In the genomic region with DNA sequence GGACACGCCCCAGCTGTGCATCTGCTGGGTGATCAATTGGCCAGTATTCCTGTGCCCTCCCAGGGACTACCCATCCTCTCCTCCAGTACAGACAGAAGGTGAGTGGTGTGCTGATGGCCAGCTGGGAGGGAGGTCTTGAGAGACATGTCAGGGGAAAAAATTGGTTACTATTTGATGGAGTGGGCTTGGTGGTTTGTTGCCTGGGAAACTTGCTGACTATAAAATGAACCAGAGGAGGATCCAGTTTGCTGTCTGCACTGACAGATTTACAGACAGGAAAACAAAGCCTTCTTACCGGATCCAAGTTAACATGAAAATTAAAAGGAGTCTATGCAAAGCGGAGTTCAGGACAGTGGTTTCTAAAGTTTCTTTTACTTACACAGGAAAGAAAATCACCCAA, we compare ENCODE assay signal across 25 cellular contexts. TPM values are rescaled to one million over a fixed set of nuclear protein-coding genes. Genes with fewer than 3 reads are reported as not detected.
"Had no signal": no experiment of that assay in that cellular context is flagged by ENCODE, and none has a peak within 500 bp of the region (broad histone marks: within the 10 kb centered on the region; RNA-seq: fewer than 3 reads in every experiment).

No MANE protein-coding gene starts in this region.

- ATAC-seq: activated CD4-positive, alpha-beta T cell treated with anti-CD3 and anti-CD28 coated beads for 36 hours; left ventricle myocardium superior; naive thymus-derived CD8-positive, alpha-beta T cell; sciatic nerve; stimulated activated memory B cell treated with anti-CD40 and anti-IgM and Interleukin-4, amounts not matched to agents 10 μg/mL and 1 μg/mL and 100 μg/mL, for 72 hours; WTC11 had no signal

- H3K9me3 ChIP-seq: testis, upper lobe of left lung had no signal

- H3K4me1 ChIP-seq: upper lobe of left lung had no signal

- H3K4me3 Mint-ChIP-seq: activated CD4-positive, alpha-beta T cell treated with anti-CD3 and anti-CD28 coated beads for 36 hours; activated naive CD8-positive, alpha-beta T cell treated with anti-CD3 and anti-CD28 coated beads for 36 hours; activated T-cell treated with anti-CD3 and anti-CD28 coated beads, Interleukin-2, amount 50 U/mL, for 24 hours; mesothelial cell of epicardium; naive thymus-derived CD8-positive, alpha-beta T cell; stimulated activated memory B cell treated with anti-CD40 and anti-IgM and Interleukin-4, amounts not matched to agents 10 μg/mL and 1 μg/mL and 100 μg/mL, for 72 hours; T-helper 1 cell treated with Interleukin-12 subunit alpha and Interleukin-12 subunit beta and Interleukin-4 antibody, amounts not matched to agents 30 μg/mL and 1 μg/mL, for 36 hours; WTC11 had no signal

- H3K27ac Mint-ChIP-seq: activated CD4-positive, alpha-beta T cell treated with anti-CD3 and anti-CD28 coated beads for 36 hours; activated naive CD8-positive, alpha-beta T cell treated with anti-CD3 and anti-CD28 coated beads for 36 hours; activated T-cell treated with anti-CD3 and anti-CD28 coated beads, Interleukin-2, amount 50 U/mL, for 24 hours; activated T-helper 2 cell treated with anti-CD3 and anti-CD28 coated beads, Interferon-gamma antibody, Interleukin-2, Interleukin-4, amounts not matched to agents 10 μg/mL and 5 μg/mL and 100 μg/mL, durations not matched to agents 14 hours and 24 hours and 36 hours; mesothelial cell of epicardium; naive thymus-derived CD8-positive, alpha-beta T cell; stimulated activated memory B cell treated with anti-CD40 and anti-IgM and Interleukin-4, amounts not matched to agents 10 μg/mL and 1 μg/mL and 100 μg/mL, for 72 hours; T-helper 1 cell treated with Interleukin-12 subunit alpha and Interleukin-12 subunit beta and Interleukin-4 antibody, amounts not matched to agents 30 μg/mL and 1 μg/mL, for 36 hours; WTC11 had no signal

- H3K36me3 Mint-ChIP-seq: activated naive CD8-positive, alpha-beta T cell treated with anti-CD3 and anti-CD28 coated beads for 36 hours; naive thymus-derived CD8-positive, alpha-beta T cell; stimulated activated memory B cell treated with anti-CD40 and anti-IgM and Interleukin-4, amounts not matched to agents 10 μg/mL and 1 μg/mL and 100 μg/mL, for 72 hours had no signal

- H3K36me3 ChIP-seq: upper lobe of left lung had no signal

- H3K27me3 ChIP-seq: testis, upper lobe of left lung had no signal

- H3K27ac ChIP-seq: upper lobe of left lung had no signal

- H3K9me3 Mint-ChIP-seq: activated naive CD8-positive, alpha-beta T cell treated with anti-CD3 and anti-CD28 coated beads for 36 hours; activated T-cell treated with anti-CD3 and anti-CD28 coated beads, Interleukin-2, amount 50 U/mL, for 24 hours; activated T-helper 2 cell treated with anti-CD3 and anti-CD28 coated beads, Interferon-gamma antibody, Interleukin-2, Interleukin-4, amounts not matched to agents 10 μg/mL and 5 μg/mL and 100 μg/mL, durations not matched to agents 14 hours and 24 hours and 36 hours; mesothelial cell of epicardium; naive thymus-derived CD8-positive, alpha-beta T cell; stimulated activated memory B cell treated with anti-CD40 and anti-IgM and Interleukin-4, amounts not matched to agents 10 μg/mL and 1 μg/mL and 100 μg/mL, for 72 hours; T-helper 1 cell treated with Interleukin-12 subunit alpha and Interleukin-12 subunit beta and Interleukin-4 antibody, amounts not matched to agents 30 μg/mL and 1 μg/mL, for 36 hours; WTC11 had no signal

- DNase-seq: activated CD4-positive, alpha-beta T cell treated with anti-CD3 and anti-CD28 coated beads for 36 hours; activated CD4-positive, alpha-beta T cell treated with anti-CD3 and anti-CD28 coated beads, Interleukin-2, amount 50 U/mL, for 4 hours; activated CD8-positive, alpha-beta memory T cell treated with anti-CD3 and anti-CD28 coated beads for 24 hours; activated CD8-positive, alpha-beta memory T cell treated with anti-CD3 and anti-CD28 coated beads, Interleukin-2, amount 50 U/mL, for 4 hours; activated naive CD4-positive, alpha-beta T cell; activated naive CD8-positive, alpha-beta T cell treated with anti-CD3 and anti-CD28 coated beads for 36 hours; activated T-cell treated with anti-CD3 and anti-CD28 coated beads, Interleukin-2, amount 50 U/mL, for 24 hours; cerebellar nuclear complex; foreskin melanocyte; hippocampal formation; left ventricle myocardium superior; mammary epithelial cell; naive thymus-derived CD8-positive, alpha-beta T cell; occipital lobe; small intestine; stimulated activated CD4-positive, alpha-beta T cell treated with anti-CD3 and anti-CD28 coated beads, Interleukin-2, amount 100 ng/mL, for 24 hours; T1000; testis had no signal

- H3K4me3 ChIP-seq: testis, upper lobe of left lung had no signal

- H3K4me1 Mint-ChIP-seq: naive thymus-derived CD8-positive, alpha-beta T cell; stimulated activated memory B cell treated with anti-CD40 and anti-IgM and Interleukin-4, amounts not matched to agents 10 μg/mL and 1 μg/mL and 100 μg/mL, for 72 hours had no signal

RNA-seq across cellular contexts. Expression of a gene that starts 40.3 kb away (rescaled TPM):
- total RNA-seq: naive thymus-derived CD8-positive, alpha-beta T cell had no signal
